Comparison of ENCODE assay signal across 9 cellular contexts in the genomic region with DNA sequence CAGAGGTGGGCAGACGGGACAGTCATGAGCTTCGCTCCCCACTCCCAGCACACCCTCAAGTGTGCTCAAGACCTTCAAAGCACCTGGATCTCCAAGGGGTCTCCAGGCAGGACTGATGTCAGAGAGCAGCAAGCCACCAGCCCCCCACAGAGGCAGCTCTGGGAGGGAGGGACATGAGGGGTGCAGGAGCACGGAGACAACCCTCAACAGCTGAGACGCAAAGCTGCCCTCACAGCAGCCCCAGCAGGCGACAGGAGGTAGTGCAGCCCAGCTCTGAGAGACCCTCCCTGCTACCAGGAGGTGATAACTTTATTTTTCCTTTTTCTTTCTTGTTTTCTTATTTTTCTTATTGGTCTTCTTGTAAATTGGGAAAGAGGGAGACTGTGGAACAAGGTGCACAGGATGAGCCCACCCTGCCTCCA. TPM values are rescaled to one million over a fixed set of nuclear protein-coding genes. Genes with fewer than 3 reads are reported as not detected.
A peak's percentile ranks its signal among the peaks of the same experiment; 100 is the strongest.
DNase-seq lines count a peak whose midpoint lies in the region; ATAC-seq and TF ChIP-seq lines count a peak whose summit lies in the region.
"Had no signal": no experiment of that assay in that cellular context is flagged by ENCODE, and none has a peak within 500 bp of the region (broad histone marks: within the 10 kb centered on the region; RNA-seq: fewer than 3 reads in every experiment).

No MANE protein-coding gene starts in this region.

- ATAC-seq in memory B cell (ENCODE audit: low read depth): peak; percentile 23
- ATAC-seq in GM18861 (IDR thresholded peaks at IDR 0.05; ENCODE audit: unreplicated experiment): no peak
- ATAC-seq in HG03571 (IDR thresholded peaks at IDR 0.05; ENCODE audit: unreplicated experiment): no peak
- ATAC-seq: activated T-cell treated with anti-CD3 and anti-CD28 coated beads, Interleukin-2, amount 50 U/mL, for 72 hours had no signal

- no peak overlapping the region for H2AFZ ChIP-seq in H9 (ENCODE audit: low read length)

- no peak overlapping the region for H3K4me2 ChIP-seq in H9 (ENCODE audit: insufficient read depth, insufficient read length, low read length)

- H2BK20ac ChIP-seq in H9 (ENCODE audit: low read depth, low read length, poor library complexity, severe bottlenecking): no peak overlapping the region

- no peaks in the 10 kb centered on the region for H3K27me3 Mint-ChIP-seq in H9 (ENCODE audit: low read depth)
- no peaks in the 10 kb centered on the region for H3K27me3 Mint-ChIP-seq in memory B cell

- in situ Hi-C loops in astrocyte of the spinal cord (cut with HindIII; ENCODE audit: low sequenced_read_pairs): no loop called here

- H2BK15ac ChIP-seq in H9 (ENCODE audit: low read depth, low read length): no peak overlapping the region

- H4K91ac ChIP-seq in H9 (ENCODE audit: insufficient read length, low read depth, low read length): no peak overlapping the region

- no peak overlapping the region for H2AK5ac ChIP-seq in H9 (ENCODE audit: insufficient read length, low read length)

- no peak overlapping the region for H3K4me3 ChIP-seq in BJ (ENCODE audit: low read depth, low read length)
- no peak overlapping the region for H3K4me3 ChIP-seq in astrocyte of the spinal cord (ENCODE audit: low read depth, low read length)

- H3K56ac ChIP-seq in H9 (ENCODE audit: insufficient read length, low read depth, low read length): no peak overlapping the region

- H3K4me1 ChIP-seq in H9 (ENCODE audit: insufficient read depth, low read length): no peaks in the 10 kb centered on the region

- H3K4ac ChIP-seq in H9 (ENCODE audit: low read depth, low read length): no peak overlapping the region

- no peak overlapping the region for H3K14ac ChIP-seq in H9 (ENCODE audit: insufficient read depth, low read length)

- peaks cover 15 to 21% of the 10 kb centered on the region in 2 experiments for H3K4me1 Mint-ChIP-seq in H9
- H3K4me1 Mint-ChIP-seq in memory B cell: peaks cover 3% of the 10 kb centered on the region

- no peaks in the 10 kb centered on the region for H3K79me2 ChIP-seq in H9 (ENCODE audit: insufficient read depth, low read length)

- no peak overlapping the region for H4K5ac ChIP-seq in H9 (ENCODE audit: insufficient read length, low read depth, low read length)

- H2BK120ac ChIP-seq in H9 (ENCODE audit: low read depth, low read length, poor library complexity, severe bottlenecking): no peak overlapping the region

- WGBS in H9 (ENCODE audit: extremely low coverage, insufficient read length, low lambda C conversion rate): no CpG with 5 or more reads among the region's 5 CpGs

- H3K27ac ChIP-seq in H9 (ENCODE audit: insufficient read length, low read depth, low read length): no peak overlapping the region

- H3K27me3 ChIP-seq in BJ (ENCODE audit: control insufficient read depth, insufficient read depth, low read length): no peaks in the 10 kb centered on the region
- no peaks in the 10 kb centered on the region for H3K27me3 ChIP-seq in H9 (ENCODE audit: insufficient read depth, low read length)

- H3K79me1 ChIP-seq in H9 (ENCODE audit: insufficient read depth, low read depth, low read length, poor library complexity, severe bottlenecking): no peaks in the 10 kb centered on the region

- no peak overlapping the region for H3K9ac ChIP-seq in H9 (ENCODE audit: extremely low read depth, insufficient read length, low read length)

- H4K20me1 ChIP-seq in H9 (ENCODE audit: control insufficient read depth, insufficient read depth, insufficient read length): no peaks in the 10 kb centered on the region

- peaks cover 38% of the 10 kb centered on the region for H3K36me3 ChIP-seq in BJ (ENCODE audit: control insufficient read depth, insufficient read depth, low read length)

- no peak overlapping the region for H4K8ac ChIP-seq in H9 (replicated peaks; ENCODE audit: insufficient read length, low read depth, low read length)

- no peak overlapping the region for H2BK12ac ChIP-seq in H9 (ENCODE audit: insufficient read length, low read depth, low read length)

- H3K9me3 ChIP-seq in H9 (ENCODE audit: control insufficient read depth, low read depth, low read length): no peaks in the 10 kb centered on the region

- DNase-seq in BJ (ENCODE audit: low read depth) (no peak), H9 (no peak), astrocyte of the spinal cord (ENCODE audit: low read depth, low spot score) (no peak), memory B cell (ENCODE audit: low spot score in 2 of 2) (no peak), activated gamma-delta T cell (lab: John Stamatoyannopoulos, UW) (no peak), foreskin melanocyte (no peak)
- DNase-seq: activated T-cell treated with anti-CD3 and anti-CD28 coated beads, Interleukin-2, amount 50 U/mL, for 72 hours had no signal

- H3K4me3 Mint-ChIP-seq in H9: no peak overlapping the region; a peak in 1 of 5 replicates
- no peak overlapping the region for H3K4me3 Mint-ChIP-seq in memory B cell
- H3K4me3 Mint-ChIP-seq: activated T-cell treated with anti-CD3 and anti-CD28 coated beads, Interleukin-2, amount 50 U/mL, for 72 hours had no signal

- H3K9me3 Mint-ChIP-seq in H9 (peaks cover 3 to 12% of the 10 kb centered on the region in 2 experiments), memory B cell (peaks cover 2% of the 10 kb centered on the region)

- CTCF ChIA-PET in BJ (lab: Yijun Ruan, JAX): interaction anchor here (0.8 to 6.3 kb wide), 11 partner anchors 10 to 551 kb away, joined by 3 to 76 read pairs (median 5); a partner anchor contains a TSS

- POLR2A ChIA-PET in BJ (lab: Charles Lee): no interaction called here

- H3K23ac ChIP-seq in H9 (ENCODE audit: insufficient read length, low read depth, low read length): no peak overlapping the region

- peaks cover 32 to 51% (median 45%) of the 10 kb centered on the region in 3 experiments for H3K36me3 Mint-ChIP-seq in H9 (ENCODE audit: insufficient read depth in 1 of 3, low read depth in 3 of 3)
- H3K36me3 Mint-ChIP-seq in memory B cell: peaks cover 18% of the 10 kb centered on the region

- H2BK5ac ChIP-seq in H9 (ENCODE audit: insufficient read length, low read length): no peak overlapping the region

- no peak overlapping the region for H3T11ph ChIP-seq in H9 (ENCODE audit: low read length)

- H3K27ac Mint-ChIP-seq in H9 (peak overlapping the region in 1 of 3 experiments; percentile 39; a peak in 1 of 7 replicates), memory B cell (no peak overlapping the region)
- H3K27ac Mint-ChIP-seq: activated T-cell treated with anti-CD3 and anti-CD28 coated beads, Interleukin-2, amount 50 U/mL, for 72 hours had no signal

- H3K18ac ChIP-seq in H9 (ENCODE audit: insufficient read length, low read depth, low read length): no peak overlapping the region

- TF ChIP-seq CTCF in BJ (IDR thresholded peaks at IDR 0.05; ENCODE audit: insufficient read depth, low read depth, low read length) (peak; percentile 66), H9 (conservative IDR thresholded peaks at IDR 0.05) (peak; percentile 70), astrocyte of the spinal cord (IDR thresholded peaks at IDR 0.05; ENCODE audit: low read depth, low read length) (peak; percentile 68)

- peaks cover 2% of the 10 kb centered on the region for H3K23me2 ChIP-seq in H9 (ENCODE audit: insufficient read length, low read depth, low read length, poor library complexity, severe bottlenecking)

RNA-seq across cellular contexts. Expression of a gene that starts 17.9 kb away (rescaled TPM):
- polyA plus RNA-seq in BJ (2011; rRNA removed): 83.5 and 116 TPM in 2 replicates
- polyA minus RNA-seq in BJ (2011; rRNA and poly(A)+ RNA removed): 8.5 and 9.5 TPM in 2 replicates
- total RNA-seq in H9 (2021): 125 and 128 TPM in 2 replicates

RNA-seq across cellular contexts. Expression of a gene that starts 24.7 kb away (rescaled TPM):
- 152 and 226 TPM in 2 replicates for polyA plus RNA-seq in BJ (2011; rRNA removed)
- polyA minus RNA-seq in BJ (2011; rRNA and poly(A)+ RNA removed): 161 and 254 TPM in 2 replicates
- 95.1 and 101 TPM in 2 replicates for total RNA-seq in H9 (2021)

RNA-seq across cellular contexts. Expression of a gene that starts 30.0 kb away (rescaled TPM):
- 1.9 and 2.7 TPM in 2 replicates for polyA plus RNA-seq in BJ (2011; rRNA removed)
- polyA minus RNA-seq in BJ (2011; rRNA and poly(A)+ RNA removed): 2.0 and 3.7 TPM in 2 replicates
- total RNA-seq in H9 (2021): 5.9 and 6.1 TPM in 2 replicates

RNA-seq across cellular contexts. Expression of a gene that starts 46.8 kb away (rescaled TPM):
- polyA plus RNA-seq in BJ (2011; rRNA removed): 2.9 and 4.5 TPM in 2 replicates
- 1.0 and 4.5 TPM in 2 replicates for polyA minus RNA-seq in BJ (2011; rRNA and poly(A)+ RNA removed)
- total RNA-seq in H9 (2021): 7.8 and 8.5 TPM in 2 replicates
